1 cellular context compared by ENCODE assay signal in the genomic region with DNA sequence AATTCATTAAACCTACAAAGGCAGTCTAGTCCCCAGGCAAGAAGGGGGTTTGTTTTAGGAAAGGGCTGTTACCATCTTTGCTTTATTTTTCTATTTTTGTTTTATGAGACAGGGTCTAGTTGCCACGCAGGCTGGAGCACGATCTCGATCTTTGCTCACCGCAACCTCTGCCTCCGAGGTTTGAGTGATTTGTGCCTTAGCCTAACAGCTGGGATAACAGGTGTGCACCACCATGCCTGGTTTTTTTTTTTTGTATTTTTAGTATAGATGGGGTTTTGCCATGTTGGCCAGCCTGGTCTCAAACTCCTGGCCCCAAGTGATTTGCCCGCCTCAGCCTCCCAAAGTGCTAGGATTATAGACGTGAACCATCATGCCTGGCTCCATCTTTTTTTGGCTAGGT.
TF ChIP-seq lines count a peak whose summit lies in the region.

No MANE protein-coding gene starts in this region.

TF ChIP-seq in GM23338, 12 proteins besides CTCF, POLR2A, EP300 and RAD21 (continued from another document):
- TF ChIP-seq ZNF331 (CRISPR knock-in tag; IDR thresholded peaks at IDR 0.05; ENCODE audit: low read depth) (no peak), REST (IDR thresholded peaks at IDR 0.05; ENCODE audit: unreplicated experiment) (no peak), NANOG (IDR thresholded peaks at IDR 0.05; ENCODE audit: borderline replicate concordance) (no peak), JUNB (IDR thresholded peaks at IDR 0.05; ENCODE audit: unreplicated experiment) (no peak), ZNF114 (CRISPR knock-in tag; IDR thresholded peaks at IDR 0.05) (no peak), POLR2AphosphoS5 (IDR thresholded peaks at IDR 0.05; ENCODE audit: low read depth) (no peak), EZH2 (IDR thresholded peaks at IDR 0.05; ENCODE audit: low read depth, unreplicated experiment) (no peak)
- TF ChIP-seq, protein P1, sequence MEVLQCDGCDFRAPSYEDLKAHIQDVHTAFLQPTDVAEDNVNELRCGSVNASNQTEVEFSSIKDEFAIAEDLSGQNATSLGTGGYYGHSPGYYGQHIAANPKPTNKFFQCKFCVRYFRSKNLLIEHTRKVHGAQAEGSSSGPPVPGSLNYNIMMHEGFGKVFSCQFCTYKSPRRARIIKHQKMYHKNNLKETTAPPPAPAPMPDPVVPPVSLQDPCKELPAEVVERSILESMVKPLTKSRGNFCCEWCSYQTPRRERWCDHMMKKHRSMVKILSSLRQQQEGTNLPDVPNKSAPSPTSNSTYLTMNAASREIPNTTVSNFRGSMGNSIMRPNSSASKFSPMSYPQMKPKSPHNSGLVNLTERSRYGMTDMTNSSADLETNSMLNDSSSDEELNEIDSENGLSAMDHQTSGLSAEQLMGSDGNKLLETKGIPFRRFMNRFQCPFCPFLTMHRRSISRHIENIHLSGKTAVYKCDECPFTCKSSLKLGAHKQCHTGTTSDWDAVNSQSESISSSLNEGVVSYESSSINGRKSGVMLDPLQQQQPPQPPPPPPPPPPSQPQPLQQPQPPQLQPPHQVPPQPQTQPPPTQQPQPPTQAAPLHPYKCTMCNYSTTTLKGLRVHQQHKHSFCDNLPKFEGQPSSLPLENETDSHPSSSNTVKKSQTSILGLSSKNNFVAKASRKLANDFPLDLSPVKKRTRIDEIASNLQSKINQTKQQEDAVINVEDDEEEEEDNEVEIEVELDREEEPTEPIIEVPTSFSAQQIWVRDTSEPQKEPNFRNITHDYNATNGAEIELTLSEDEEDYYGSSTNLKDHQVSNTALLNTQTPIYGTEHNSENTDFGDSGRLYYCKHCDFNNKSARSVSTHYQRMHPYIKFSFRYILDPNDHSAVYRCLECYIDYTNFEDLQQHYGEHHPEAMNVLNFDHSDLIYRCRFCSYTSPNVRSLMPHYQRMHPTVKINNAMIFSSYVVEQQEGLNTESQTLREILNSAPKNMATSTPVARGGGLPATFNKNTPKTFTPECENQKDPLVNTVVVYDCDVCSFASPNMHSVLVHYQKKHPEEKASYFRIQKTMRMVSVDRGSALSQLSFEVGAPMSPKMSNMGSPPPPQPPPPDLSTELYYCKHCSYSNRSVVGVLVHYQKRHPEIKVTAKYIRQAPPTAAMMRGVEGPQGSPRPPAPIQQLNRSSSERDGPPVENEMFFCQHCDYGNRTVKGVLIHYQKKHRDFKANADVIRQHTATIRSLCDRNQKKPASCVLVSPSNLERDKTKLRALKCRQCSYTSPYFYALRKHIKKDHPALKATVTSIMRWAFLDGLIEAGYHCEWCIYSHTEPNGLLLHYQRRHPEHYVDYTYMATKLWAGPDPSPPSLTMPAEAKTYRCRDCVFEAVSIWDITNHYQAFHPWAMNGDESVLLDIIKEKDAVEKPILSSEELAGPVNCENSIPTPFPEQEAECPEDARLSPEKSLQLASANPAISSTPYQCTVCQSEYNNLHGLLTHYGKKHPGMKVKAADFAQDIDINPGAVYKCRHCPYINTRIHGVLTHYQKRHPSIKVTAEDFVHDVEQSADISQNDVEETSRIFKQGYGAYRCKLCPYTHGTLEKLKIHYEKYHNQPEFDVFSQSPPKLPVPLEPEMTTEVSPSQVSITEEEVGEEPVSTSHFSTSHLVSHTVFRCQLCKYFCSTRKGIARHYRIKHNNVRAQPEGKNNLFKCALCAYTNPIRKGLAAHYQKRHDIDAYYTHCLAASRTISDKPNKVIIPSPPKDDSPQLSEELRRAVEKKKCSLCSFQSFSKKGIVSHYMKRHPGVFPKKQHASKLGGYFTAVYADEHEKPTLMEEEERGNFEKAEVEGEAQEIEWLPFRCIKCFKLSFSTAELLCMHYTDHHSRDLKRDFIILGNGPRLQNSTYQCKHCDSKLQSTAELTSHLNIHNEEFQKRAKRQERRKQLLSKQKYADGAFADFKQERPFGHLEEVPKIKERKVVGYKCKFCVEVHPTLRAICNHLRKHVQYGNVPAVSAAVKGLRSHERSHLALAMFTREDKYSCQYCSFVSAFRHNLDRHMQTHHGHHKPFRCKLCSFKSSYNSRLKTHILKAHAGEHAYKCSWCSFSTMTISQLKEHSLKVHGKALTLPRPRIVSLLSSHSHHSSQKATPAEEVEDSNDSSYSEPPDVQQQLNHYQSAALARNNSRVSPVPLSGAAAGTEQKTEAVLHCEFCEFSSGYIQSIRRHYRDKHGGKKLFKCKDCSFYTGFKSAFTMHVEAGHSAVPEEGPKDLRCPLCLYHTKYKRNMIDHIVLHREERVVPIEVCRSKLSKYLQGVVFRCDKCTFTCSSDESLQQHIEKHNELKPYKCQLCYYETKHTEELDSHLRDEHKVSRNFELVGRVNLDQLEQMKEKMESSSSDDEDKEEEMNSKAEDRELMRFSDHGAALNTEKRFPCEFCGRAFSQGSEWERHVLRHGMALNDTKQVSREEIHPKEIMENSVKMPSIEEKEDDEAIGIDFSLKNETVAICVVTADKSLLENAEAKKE (CRISPR knock-in tag; IDR thresholded peaks at IDR 0.05), result no peak
